In genomic region chr11:63608353-63609345, GRCh38 we compare ENCODE assay signal across 2 cellular contexts.
TF ChIP-seq lines count a peak whose summit lies in the region.

No MANE protein-coding gene starts in this region.

TF ChIP-seq in IMR-90, 13 proteins besides CTCF, POLR2A, EP300 and RAD21:
- TF ChIP-seq BHLHE40 (IDR thresholded peaks at IDR 0.05; ENCODE audit: low read depth, low read length): no peak
- TF ChIP-seq RCOR1 (IDR thresholded peaks at IDR 0.05; ENCODE audit: insufficient replicate concordance, low read length): no peak
- no peak for TF ChIP-seq MAFK (IDR thresholded peaks at IDR 0.05; ENCODE audit: low read depth, low read length)
- TF ChIP-seq RFX5 (IDR thresholded peaks at IDR 0.05; ENCODE audit: low read depth, low read length): no peak

TF ChIP-seq in HepG2, 621 proteins besides CTCF, POLR2A, EP300 and RAD21:
- TF ChIP-seq ZNF629 (CRISPR knock-in tag; conservative IDR thresholded peaks at IDR 0.05) (peak; percentile 76), ZNF646 (CRISPR knock-in tag; IDR thresholded peaks at IDR 0.05) (no peak), ZSCAN25 (CRISPR knock-in tag; IDR thresholded peaks at IDR 0.05) (peak; percentile 75; the same call in 1 of the 2 replicates), MTERF4 (CRISPR knock-in tag; IDR thresholded peaks at IDR 0.05) (0 out of 2 replicates have a peak, but pooled peaks have one; percentile 29)
